In genomic region chr2:3254438-3254941, GRCh38 we compare ENCODE assay signal across 8 cellular contexts.
DNase-seq lines count a peak whose midpoint lies in the region; ATAC-seq and TF ChIP-seq lines count a peak whose summit lies in the region.
"Had no signal": no experiment of that assay in that cellular context is flagged by ENCODE, and none has a peak within 500 bp of the region (broad histone marks: within the 10 kb centered on the region; RNA-seq: fewer than 3 reads in every experiment).

No MANE protein-coding gene starts in this region.

- DNase-seq in left lobe of liver (ENCODE audit: low spot score) (no peak), COLO668 (lab: John Stamatoyannopoulos, UW; ENCODE audit: unreplicated experiment) (no peak), SW 1271 (lab: John Stamatoyannopoulos, UW) (no peak)
- DNase-seq: left colon had no signal

- no peak for TF ChIP-seq CTCF in neural cell (IDR thresholded peaks at IDR 0.05; ENCODE audit: poor library complexity, severe bottlenecking)

- no peaks in the 10 kb centered on the region for H3K9me2 ChIP-seq in neural cell (ENCODE audit: insufficient read depth, low read length)

- H3K9me3 ChIP-seq in neural cell (ENCODE audit: low read length), result peaks cover 6% of the 10 kb centered on the region

- no peak overlapping the region for H3K4me2 ChIP-seq in neural cell (ENCODE audit: low read length)

- peaks cover 11% of the 10 kb centered on the region for H3F3A ChIP-seq in neural cell (ENCODE audit: insufficient read depth, low read length, poor library complexity, severe bottlenecking)

- no peaks in the 10 kb centered on the region for H3K79me2 ChIP-seq in neural cell (replicated peaks; ENCODE audit: insufficient read depth, low read length)

- H3K36me3 ChIP-seq in neural cell (ENCODE audit: insufficient read depth, low read length), result no peaks in the 10 kb centered on the region

- no peak for TF ChIP-seq EP300 in neural cell (conservative IDR thresholded peaks at IDR 0.05; ENCODE audit: poor library complexity, severe bottlenecking)

- ATAC-seq in GM18909 (IDR thresholded peaks at IDR 0.05; ENCODE audit: poor library complexity, unreplicated experiment), result peak; percentile 85
- peak; percentile 70 for ATAC-seq in HG02571 (IDR thresholded peaks at IDR 0.05; ENCODE audit: unreplicated experiment)
- ATAC-seq in HG03460 (IDR thresholded peaks at IDR 0.05; ENCODE audit: unreplicated experiment), result peak; percentile 70
- ATAC-seq in left lobe of liver, result no peak
- ATAC-seq: left colon had no signal

- no peaks in the 10 kb centered on the region for H3K27me3 ChIP-seq in neural cell (ENCODE audit: insufficient read depth, low read depth, low read length)

- no peak overlapping the region for H2AFZ ChIP-seq in neural cell (ENCODE audit: low read depth, low read length)

- H3K4me3 ChIP-seq in neural cell (ENCODE audit: low read length), result no peak overlapping the region

- H4K20me1 ChIP-seq in neural cell (ENCODE audit: insufficient read depth), result no peaks in the 10 kb centered on the region

- TF ChIP-seq RAD21 in neural cell (conservative IDR thresholded peaks at IDR 0.05), result no peak

- H3K27ac ChIP-seq in neural cell (ENCODE audit: low read length), result peak overlapping the region; percentile 99

- H3K9ac ChIP-seq in neural cell (ENCODE audit: low read length), result no peak overlapping the region

TF ChIP-seq in neural cell, 6 proteins besides CTCF, POLR2A, EP300 and RAD21:
- TF ChIP-seq POLR2AphosphoS5 (IDR thresholded peaks at IDR 0.05) (no peak), EZH2 (IDR thresholded peaks at IDR 0.05; ENCODE audit: borderline replicate concordance, insufficient read depth, low read length, poor library complexity, severe bottlenecking) (no peak), SMC3 (conservative IDR thresholded peaks at IDR 0.05; ENCODE audit: poor library complexity) (no peak), MXI1 (conservative IDR thresholded peaks at IDR 0.05; ENCODE audit: poor library complexity, severe bottlenecking) (no peak), TAF1 (IDR thresholded peaks at IDR 0.05; ENCODE audit: low read depth) (no peak), REST (IDR thresholded peaks at IDR 0.05; ENCODE audit: borderline replicate concordance) (no peak)
